In the genomic region with DNA sequence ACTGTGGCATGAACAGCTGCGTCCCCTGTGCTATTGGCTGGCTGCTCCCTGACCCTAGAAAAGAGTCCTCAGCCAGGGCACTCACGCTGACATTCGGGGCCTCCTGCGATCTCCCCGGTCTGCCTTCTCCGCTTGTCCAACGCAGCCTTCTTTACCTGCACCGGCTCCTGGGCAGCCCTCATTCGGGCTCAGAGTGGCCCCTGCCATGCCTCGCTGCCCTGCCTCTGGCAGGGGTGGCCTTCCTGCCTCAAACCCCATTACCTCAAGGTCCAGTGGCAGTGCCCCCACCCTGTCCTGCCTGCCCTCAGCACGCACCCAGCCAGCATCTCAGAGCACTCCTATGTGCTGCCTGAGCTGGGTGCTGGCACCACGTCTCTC, we compare ENCODE assay signal across 1 cellular context.
TF ChIP-seq lines count a peak whose summit lies in the region.

No MANE protein-coding gene starts in this region.

TF ChIP-seq in GM23338, 12 proteins besides CTCF, POLR2A, EP300 and RAD21 (continued from another document):
- TF ChIP-seq, protein P1, sequence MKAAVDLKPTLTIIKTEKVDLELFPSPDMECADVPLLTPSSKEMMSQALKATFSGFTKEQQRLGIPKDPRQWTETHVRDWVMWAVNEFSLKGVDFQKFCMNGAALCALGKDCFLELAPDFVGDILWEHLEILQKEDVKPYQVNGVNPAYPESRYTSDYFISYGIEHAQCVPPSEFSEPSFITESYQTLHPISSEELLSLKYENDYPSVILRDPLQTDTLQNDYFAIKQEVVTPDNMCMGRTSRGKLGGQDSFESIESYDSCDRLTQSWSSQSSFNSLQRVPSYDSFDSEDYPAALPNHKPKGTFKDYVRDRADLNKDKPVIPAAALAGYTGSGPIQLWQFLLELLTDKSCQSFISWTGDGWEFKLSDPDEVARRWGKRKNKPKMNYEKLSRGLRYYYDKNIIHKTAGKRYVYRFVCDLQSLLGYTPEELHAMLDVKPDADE (IDR thresholded peaks at IDR 0.05) = no peak
- TF ChIP-seq POLR2AphosphoS5 (IDR thresholded peaks at IDR 0.05; ENCODE audit: low read depth) = no peak
- no peak for TF ChIP-seq EZH2phosphoT487 (IDR thresholded peaks at IDR 0.05; ENCODE audit: unreplicated experiment)
- TF ChIP-seq STAT1 (IDR thresholded peaks at IDR 0.05; ENCODE audit: unreplicated experiment) = no peak
